In genomic region chr11:72589802-72590761, GRCh38 we compare ENCODE assay signal across 7 cellular contexts.
DNase-seq lines count a peak whose midpoint lies in the region; ATAC-seq and TF ChIP-seq lines count a peak whose summit lies in the region.

No MANE protein-coding gene starts in this region.

- H3K27me3 ChIP-seq in GM23338 (ENCODE audit: insufficient read depth) = peaks cover 58% of the 10 kb centered on the region
- no peaks in the 10 kb centered on the region for H3K27me3 ChIP-seq in body of pancreas

- H3K27ac Mint-ChIP-seq in GM23338 = no peak overlapping the region

- H3K4me1 ChIP-seq in GM23338 (ENCODE audit: insufficient read depth) (peaks cover 27% of the 10 kb centered on the region), body of pancreas (peaks cover 10% of the 10 kb centered on the region)

- intact Hi-C loops in body of pancreas (cut with DNase I) = loop anchor here (5.0 kb wide), 2 partner anchors 57 to 92 kb away; no protein-coding TSS in a partner anchor

- no peaks in the 10 kb centered on the region for H4K20me1 ChIP-seq in GM23338 (replicated peaks; ENCODE audit: insufficient read depth)

- peak; percentile 80 to 81 for TF ChIP-seq CTCF in GM23338 (conservative IDR thresholded peaks at IDR 0.05; ENCODE audit: low read depth in 2 of 2)
- peak; percentile 48 to 80 (median 52) for TF ChIP-seq CTCF in body of pancreas (IDR thresholded peaks at IDR 0.05)

- H3K9me3 ChIP-seq in body of pancreas = no peaks in the 10 kb centered on the region

- H3K79me2 ChIP-seq in GM23338 (replicated peaks; ENCODE audit: insufficient read depth) = no peaks in the 10 kb centered on the region

- no peaks in the 10 kb centered on the region for H3K9me2 ChIP-seq in GM23338 (ENCODE audit: insufficient read depth)

- no peak overlapping the region for H3K27ac ChIP-seq in GM23338 (ENCODE audit: low read depth)
- no peak overlapping the region for H3K27ac ChIP-seq in body of pancreas

- no peak for TF ChIP-seq POLR2A in body of pancreas (IDR thresholded peaks at IDR 0.05)

- H3K4me3 ChIP-seq in GM23338 (peak overlapping the region; percentile 89), body of pancreas (peak overlapping the region; percentile 23 to 31)

- no peaks in the 10 kb centered on the region for H3K9me3 Mint-ChIP-seq in GM23338

- 0 out of 2 replicates have a peak, but pooled peaks cover 7% of the 10 kb centered on the region for H3F3A ChIP-seq in GM23338 (replicated peaks; ENCODE audit: low read depth)

- DNase-seq in GM23338 (ENCODE audit: low spot score) (peak; percentile 89), T follicular helper cell (ENCODE audit: low read depth) (peak; percentile 36), body of pancreas (peak; percentile 57 to 74 (median 68)), left kidney (ENCODE audit: low read depth, low spot score) (peak; percentile 90)
- DNase-seq in stimulated activated CD8-positive, alpha-beta memory T cell treated with anti-CD3 and anti-CD28 coated beads, Interleukin-7, amount 100 ng/mL, for 24 hours (ENCODE audit: low read depth) = peak; percentile 12

- no peaks in the 10 kb centered on the region for H3K36me3 Mint-ChIP-seq in GM23338 (ENCODE audit: low read depth)

- 7 to 20% methylated on average over 27 to 73 of the region's 74 CpGs for WGBS in body of pancreas, 2 donors

- peaks cover 53% of the 10 kb centered on the region for H3K4me1 Mint-ChIP-seq in GM23338

- H3K4me3 Mint-ChIP-seq in GM23338 = peak overlapping the region; percentile 81

- ATAC-seq in GM23338 = peak; percentile 54
- peak; percentile 52 for ATAC-seq in body of pancreas
- no peak for ATAC-seq in GM21367 (IDR thresholded peaks at IDR 0.05; ENCODE audit: unreplicated experiment)
- ATAC-seq in HG02642 (IDR thresholded peaks at IDR 0.05; ENCODE audit: poor library complexity, unreplicated experiment) = no peak

- peaks cover 63% of the 10 kb centered on the region for H3K27me3 Mint-ChIP-seq in GM23338 (ENCODE audit: insufficient read depth, low read depth, poor library complexity)

- peak overlapping the region; percentile 94 for H2AFZ ChIP-seq in GM23338

- peak overlapping the region; percentile 95 for H3K4me2 ChIP-seq in GM23338

- H3K36me3 ChIP-seq in GM23338 (ENCODE audit: insufficient read depth) = no peaks in the 10 kb centered on the region
- no peaks in the 10 kb centered on the region for H3K36me3 ChIP-seq in body of pancreas (replicated peaks in 1 of 2; ENCODE audit: insufficient read depth in 1 of 2, low read depth in 2 of 2)

TF ChIP-seq in GM23338, 12 proteins besides CTCF, POLR2A, EP300 and RAD21 (continues in another document):
- TF ChIP-seq STAT1 (IDR thresholded peaks at IDR 0.05; ENCODE audit: unreplicated experiment) (no peak), ZNF114 (CRISPR knock-in tag; IDR thresholded peaks at IDR 0.05) (no peak), EZH2phosphoT487 (IDR thresholded peaks at IDR 0.05; ENCODE audit: unreplicated experiment) (no peak), JUNB (IDR thresholded peaks at IDR 0.05; ENCODE audit: unreplicated experiment) (no peak), NANOG (IDR thresholded peaks at IDR 0.05; ENCODE audit: borderline replicate concordance) (no peak), EZH2 (IDR thresholded peaks at IDR 0.05; ENCODE audit: low read depth, unreplicated experiment) (no peak), CREB1 (CRISPR knock-in tag; IDR thresholded peaks at IDR 0.05; ENCODE audit: low read depth) (no peak), POLR2AphosphoS5 (IDR thresholded peaks at IDR 0.05; ENCODE audit: low read depth) (no peak), ZNF462 (CRISPR knock-in tag; IDR thresholded peaks at IDR 0.05) (no peak)
- TF ChIP-seq, protein P1, sequence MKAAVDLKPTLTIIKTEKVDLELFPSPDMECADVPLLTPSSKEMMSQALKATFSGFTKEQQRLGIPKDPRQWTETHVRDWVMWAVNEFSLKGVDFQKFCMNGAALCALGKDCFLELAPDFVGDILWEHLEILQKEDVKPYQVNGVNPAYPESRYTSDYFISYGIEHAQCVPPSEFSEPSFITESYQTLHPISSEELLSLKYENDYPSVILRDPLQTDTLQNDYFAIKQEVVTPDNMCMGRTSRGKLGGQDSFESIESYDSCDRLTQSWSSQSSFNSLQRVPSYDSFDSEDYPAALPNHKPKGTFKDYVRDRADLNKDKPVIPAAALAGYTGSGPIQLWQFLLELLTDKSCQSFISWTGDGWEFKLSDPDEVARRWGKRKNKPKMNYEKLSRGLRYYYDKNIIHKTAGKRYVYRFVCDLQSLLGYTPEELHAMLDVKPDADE (IDR thresholded peaks at IDR 0.05) = no peak
- TF ChIP-seq, protein P2, sequence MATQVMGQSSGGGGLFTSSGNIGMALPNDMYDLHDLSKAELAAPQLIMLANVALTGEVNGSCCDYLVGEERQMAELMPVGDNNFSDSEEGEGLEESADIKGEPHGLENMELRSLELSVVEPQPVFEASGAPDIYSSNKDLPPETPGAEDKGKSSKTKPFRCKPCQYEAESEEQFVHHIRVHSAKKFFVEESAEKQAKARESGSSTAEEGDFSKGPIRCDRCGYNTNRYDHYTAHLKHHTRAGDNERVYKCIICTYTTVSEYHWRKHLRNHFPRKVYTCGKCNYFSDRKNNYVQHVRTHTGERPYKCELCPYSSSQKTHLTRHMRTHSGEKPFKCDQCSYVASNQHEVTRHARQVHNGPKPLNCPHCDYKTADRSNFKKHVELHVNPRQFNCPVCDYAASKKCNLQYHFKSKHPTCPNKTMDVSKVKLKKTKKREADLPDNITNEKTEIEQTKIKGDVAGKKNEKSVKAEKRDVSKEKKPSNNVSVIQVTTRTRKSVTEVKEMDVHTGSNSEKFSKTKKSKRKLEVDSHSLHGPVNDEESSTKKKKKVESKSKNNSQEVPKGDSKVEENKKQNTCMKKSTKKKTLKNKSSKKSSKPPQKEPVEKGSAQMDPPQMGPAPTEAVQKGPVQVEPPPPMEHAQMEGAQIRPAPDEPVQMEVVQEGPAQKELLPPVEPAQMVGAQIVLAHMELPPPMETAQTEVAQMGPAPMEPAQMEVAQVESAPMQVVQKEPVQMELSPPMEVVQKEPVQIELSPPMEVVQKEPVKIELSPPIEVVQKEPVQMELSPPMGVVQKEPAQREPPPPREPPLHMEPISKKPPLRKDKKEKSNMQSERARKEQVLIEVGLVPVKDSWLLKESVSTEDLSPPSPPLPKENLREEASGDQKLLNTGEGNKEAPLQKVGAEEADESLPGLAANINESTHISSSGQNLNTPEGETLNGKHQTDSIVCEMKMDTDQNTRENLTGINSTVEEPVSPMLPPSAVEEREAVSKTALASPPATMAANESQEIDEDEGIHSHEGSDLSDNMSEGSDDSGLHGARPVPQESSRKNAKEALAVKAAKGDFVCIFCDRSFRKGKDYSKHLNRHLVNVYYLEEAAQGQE (IDR thresholded peaks at IDR 0.05; ENCODE audit: unreplicated experiment) = no peak

Comparison
In these comparisons a context has a peak if more than half of its experiments do, and no peak if none do; other contexts are left out.
1. ATAC-seq: peak in GM23338 (single experiment) and body of pancreas (single experiment); none in GM21367 (single experiment) and HG02642 (single experiment).
2. DNase-seq: peak in every context shown above with its lines; median percentile 90 in left kidney; 89 in GM23338; 68 in body of pancreas; 36 in T follicular helper cell; 12 in stimulated activated CD8-positive, alpha-beta memory T cell treated with anti-CD3 and anti-CD28 coated beads, Interleukin-7, amount 100 ng/mL, for 24 hours.